ENCODE assay signal across 10 cellular contexts in the genomic region with DNA sequence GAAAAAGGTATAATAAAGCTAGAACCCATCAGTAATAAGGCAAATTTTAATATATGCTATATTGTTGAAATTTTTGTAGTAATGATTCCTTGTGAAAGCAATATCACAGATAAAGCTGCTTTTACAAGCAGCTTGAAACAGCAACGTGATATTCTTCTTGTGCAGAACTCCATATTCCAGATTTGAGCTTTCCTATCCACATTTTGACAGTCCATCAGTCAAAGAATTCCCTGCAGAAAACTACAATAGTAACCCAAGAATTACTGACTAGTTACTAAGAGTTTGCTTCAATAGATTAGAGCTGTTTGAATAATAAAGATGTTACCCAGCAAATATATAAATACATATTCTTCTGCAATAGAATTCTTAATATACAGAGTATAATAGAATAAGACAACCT.
"Had no signal": no experiment of that assay in that cellular context is flagged by ENCODE, and none has a peak within 500 bp of the region (broad histone marks: within the 10 kb centered on the region; RNA-seq: fewer than 3 reads in every experiment).

No MANE protein-coding gene starts in this region.

- H3K36me3 ChIP-seq: WERI-Rb-1 had no signal

- H3K27ac ChIP-seq: VCaP, WERI-Rb-1 had no signal

- ATAC-seq: activated CD4-positive, alpha-beta T cell treated with anti-CD3 and anti-CD28 coated beads for 36 hours; activated CD4-positive, CD25-positive, alpha-beta regulatory T cell treated with anti-CD3 and anti-CD28 coated beads, Interleukin-2, amount 50 U/mL, for 24 hours; activated CD8-positive, alpha-beta memory T cell treated with anti-CD3 and anti-CD28 coated beads, Interleukin-2, amount 10 ng/mL, durations not matched to agents 7 days and 5 days; activated CD8-positive, alpha-beta T cell treated with anti-CD3 and anti-CD28 coated beads for 36 hours; activated CD8-positive, alpha-beta T cell treated with anti-CD3 and anti-CD28 coated beads, Interleukin-2, amount 10 ng/mL, durations not matched to agents 7 days and 5 days; T-cell; T-helper 17 cell; WTC11 had no signal
